In genomic region chr11:117179048-117179999, GRCh38 we compare ENCODE assay signal across 8 cellular contexts. TPM values are rescaled to one million over a fixed set of nuclear protein-coding genes. Genes with fewer than 3 reads are reported as not detected.
DNase-seq lines count a peak whose midpoint lies in the region; ATAC-seq, FAIRE-seq and TF ChIP-seq lines count a peak whose summit lies in the region.

No MANE protein-coding gene starts in this region.

- CTCF ChIA-PET in AG04450 (lab: Charles Lee) = interaction anchor here (0.6 to 6.5 kb wide), 10 partner anchors 10 to 388 kb away, joined by 3 to 70 read pairs (median 8); partner anchors contain the start of gene APOA5

- DNase-seq in AG04450 (ENCODE audit: low read depth, low spot score) = no peak
- DNase-seq in keratinocyte (ENCODE audit: low read depth, low spot score) = no peak
- DNase-seq in stimulated activated CD4-positive, alpha-beta T cell treated with anti-CD3 and anti-CD28 coated beads, Interleukin-2, amount 100 ng/mL, for 24 hours = peak; percentile 56 to 62
- DNase-seq in SW 1271 (lab: John Stamatoyannopoulos, UW) = no peak

- H4K20me1 ChIP-seq in keratinocyte (ENCODE audit: control insufficient read depth, extremely low read depth, insufficient read depth, low read length) = no peaks in the 10 kb centered on the region

- H3K9ac ChIP-seq in keratinocyte (ENCODE audit: control insufficient read depth, extremely low read depth, insufficient read depth, low read length) = peak overlapping the region; percentile 79

- H2AFZ ChIP-seq in keratinocyte (ENCODE audit: control insufficient read depth, low read length) = peak overlapping the region; percentile 75

- no peaks in the 10 kb centered on the region for H3K27me3 ChIP-seq in AG04450 (ENCODE audit: control insufficient read depth, insufficient read depth, low read length)
- no peaks in the 10 kb centered on the region for H3K27me3 ChIP-seq in keratinocyte (ENCODE audit: control insufficient read depth, extremely low read depth, insufficient read depth, low read length)

- POLR2A ChIA-PET in AG04450 (lab: Yijun Ruan, JAX) = interaction anchor here (0.7 to 2.7 kb wide), 8 partner anchors 9 to 350 kb away, joined by 3 to 20 read pairs (median 6); partner anchors contain the start of genes APOC3, PAFAH1B2, PCSK7 and RNF214

- H3K4me3 ChIP-seq in AG04450 (ENCODE audit: low read depth, low read length) = peak overlapping the region; percentile 76
- H3K4me3 ChIP-seq in keratinocyte (ENCODE audit: control insufficient read depth in 2 of 3, extremely low read depth in 1 of 3, insufficient read depth in 2 of 3, low read depth in 1 of 3, low read length in 3 of 3) = peak overlapping the region; percentile 67 to 81 (median 79)

- H3K9me3 ChIP-seq in AG04450 (ENCODE audit: control insufficient read depth, insufficient read depth, low read length) = no peaks in the 10 kb centered on the region; the same call in 1 of the 2 replicates
- no peaks in the 10 kb centered on the region for H3K9me3 ChIP-seq in keratinocyte (ENCODE audit: control insufficient read depth, low read depth, low read length)

- no peaks in the 10 kb centered on the region for H3K27me3 Mint-ChIP-seq in brain

- peaks cover 40% of the 10 kb centered on the region for H3K4me1 Mint-ChIP-seq in brain

- H3K4me2 ChIP-seq in keratinocyte (ENCODE audit: control insufficient read depth, extremely low read depth, insufficient read depth, low read depth, low read length) = peak overlapping the region; percentile 97

- peak overlapping the region; percentile 91 to 97 (median 96) for H3K4me3 Mint-ChIP-seq in brain

- H3K36me3 Mint-ChIP-seq in brain = peaks cover 16% of the 10 kb centered on the region

- peaks cover 19% of the 10 kb centered on the region for H3K4me1 ChIP-seq in keratinocyte (ENCODE audit: control insufficient read depth, extremely low read depth, insufficient read depth, low read length)

- H3K79me2 ChIP-seq in keratinocyte (ENCODE audit: control insufficient read depth, insufficient read depth, low read length) = no peaks in the 10 kb centered on the region

- peak; percentile 49 for FAIRE-seq in keratinocyte (lab: Jason Lieb, UNC)

- ATAC-seq in GM18873 (IDR thresholded peaks at IDR 0.05; ENCODE audit: low FRiP score, unreplicated experiment) (peak; percentile 7), HG03139 (IDR thresholded peaks at IDR 0.05; ENCODE audit: unreplicated experiment) (peak; percentile 26), SK-N-SH treated with all-trans-retinoic acid at 6 μM for 48 hours (peak; percentile 47)

- H3K27ac ChIP-seq in AG04450 (ENCODE audit: low read depth, low read length) (peak overlapping the region; percentile 65), keratinocyte (ENCODE audit: control insufficient read depth, insufficient read depth, low read length) (peak overlapping the region; percentile 49)

- no peaks in the 10 kb centered on the region for H3K9me3 Mint-ChIP-seq in brain

- TF ChIP-seq CTCF in AG04450 (IDR thresholded peaks at IDR 0.05; ENCODE audit: low read depth, low read length) = no peak
- no peak for TF ChIP-seq CTCF in brain (conservative IDR thresholded peaks at IDR 0.05)
- TF ChIP-seq CTCF in keratinocyte (optimal IDR thresholded peaks at IDR 0.05 in 1 of 3, IDR thresholded peaks at IDR 0.05 in 1 of 3, conservative IDR thresholded peaks at IDR 0.05 in 1 of 3; ENCODE audit: extremely low read depth in 1 of 3, insufficient read depth in 2 of 3, low read length in 3 of 3) = no peak

- peak overlapping the region; percentile 91 to 96 (median 92) for H3K27ac Mint-ChIP-seq in brain

- H3K9me1 ChIP-seq in keratinocyte (ENCODE audit: control insufficient read depth, extremely low read depth, insufficient read depth, low read length) = no peaks in the 10 kb centered on the region

- dilution Hi-C loops in keratinocyte (cut with MboI; ENCODE audit: extremely low pct_ligation_motif_present, low sequenced_read_pairs) = no loop called here

- peaks cover 2 to 12% of the 10 kb centered on the region in 2 experiments for H3K36me3 ChIP-seq in keratinocyte (ENCODE audit: control insufficient read depth in 2 of 2, extremely low read depth in 1 of 2, insufficient read depth in 2 of 2, low read length in 2 of 2)

TF ChIP-seq in SK-N-SH treated with all-trans-retinoic acid at 6 μM for 48 hours, 23 proteins besides CTCF, POLR2A, EP300 and RAD21 (continues in another document):
- TF ChIP-seq ZC3H10 (CRISPR knock-in tag; IDR thresholded peaks at IDR 0.05) = no peak
- TF ChIP-seq RARB (CRISPR knock-in tag; IDR thresholded peaks at IDR 0.05) = no peak
- TF ChIP-seq CSDC2 (CRISPR knock-in tag; IDR thresholded peaks at IDR 0.05) = no peak
- TF ChIP-seq CSRNP3 (CRISPR knock-in tag; IDR thresholded peaks at IDR 0.05) = no peak

RNA-seq across cellular contexts. Expression of gene SIDT2, which starts 0.8 kb away (rescaled TPM):
- 32.5 and 45.0 TPM in 2 replicates for polyA plus RNA-seq in AG04450 (2011; rRNA removed)
- polyA minus RNA-seq in AG04450 (2011; rRNA and poly(A)+ RNA removed) = 59.4 and 84.3 TPM in 2 replicates
- 22.4 TPM for polyA plus RNA-seq in brain (ENCODE audit: insufficient read depth, low read depth, low replicate concordance)
- 9.8 to 14.3 TPM (median 12.6 TPM) in 3 replicates for polyA plus RNA-seq in keratinocyte
- 24.4 TPM for polyA plus RNA-seq in keratinocyte (2011; ENCODE audit: low read depth)
- 11.1 and 11.9 TPM in 2 replicates for polyA plus RNA-seq in keratinocyte (2011; cell fraction: cytosol; rRNA removed)
- 53.7 and 63.4 TPM in 2 replicates for polyA plus RNA-seq in keratinocyte (2011; cell fraction: nucleus; rRNA removed)
- polyA plus RNA-seq in keratinocyte (2012; ENCODE audit: low replicate concordance) = 11.4 and 17.9 TPM in 2 replicates
- polyA minus RNA-seq in keratinocyte = 34.9 to 72.0 TPM (median 34.9 TPM) in 3 replicates
- 13.2 TPM for polyA minus RNA-seq in keratinocyte (2011; cell fraction: cytosol; rRNA and poly(A)+ RNA removed)
- polyA minus RNA-seq in keratinocyte (2011; cell fraction: nucleus; rRNA and poly(A)+ RNA removed) = 39.6 and 59.0 TPM in 2 replicates

RNA-seq across cellular contexts. Expression of gene TAGLN, which starts 19.8 kb away (rescaled TPM):
- polyA plus RNA-seq in AG04450 (2011; rRNA removed) (3,100 and 3,444 TPM in 2 replicates), brain (ENCODE audit: insufficient read depth, low read depth, low replicate concordance) (122 TPM), keratinocyte (20.5 to 85.4 TPM (median 26.6 TPM) in 3 replicates)
- 838 and 956 TPM in 2 replicates for polyA minus RNA-seq in AG04450 (2011; rRNA and poly(A)+ RNA removed)
- polyA plus RNA-seq in keratinocyte (2011; ENCODE audit: low read depth) = 72.5 TPM
- polyA plus RNA-seq in keratinocyte (2011; cell fraction: cytosol; rRNA removed) = 56.0 and 112 TPM in 2 replicates
- 50.5 and 81.3 TPM in 2 replicates for polyA plus RNA-seq in keratinocyte (2011; cell fraction: nucleus; rRNA removed)
- 14.5 and 64.7 TPM in 2 replicates for polyA plus RNA-seq in keratinocyte (2012; ENCODE audit: low replicate concordance)
- 4.3 to 37.9 TPM (median 8.0 TPM) in 3 replicates for polyA minus RNA-seq in keratinocyte
- polyA minus RNA-seq in keratinocyte (2011; cell fraction: cytosol; rRNA and poly(A)+ RNA removed) = 25.7 TPM
- polyA minus RNA-seq in keratinocyte (2011; cell fraction: nucleus; rRNA and poly(A)+ RNA removed) = 18.9 and 34.0 TPM in 2 replicates

RNA-seq across cellular contexts. Expression of gene PAFAH1B2, which starts 35.2 kb away (rescaled TPM):
- polyA plus RNA-seq in AG04450 (2011; rRNA removed) (46.1 and 48.8 TPM in 2 replicates), brain (ENCODE audit: insufficient read depth, low read depth, low replicate concordance) (40.4 TPM), keratinocyte (66.0 to 101 TPM (median 76.4 TPM) in 3 replicates)
- 171 and 207 TPM in 2 replicates for polyA minus RNA-seq in AG04450 (2011; rRNA and poly(A)+ RNA removed)
- polyA plus RNA-seq in keratinocyte (2011; ENCODE audit: low read depth) = 132 TPM
- 58.2 and 76.3 TPM in 2 replicates for polyA plus RNA-seq in keratinocyte (2011; cell fraction: cytosol; rRNA removed)
- 73.7 TPM in 2 replicates for polyA plus RNA-seq in keratinocyte (2011; cell fraction: nucleus; rRNA removed)
- 35.5 and 72.5 TPM in 2 replicates for polyA plus RNA-seq in keratinocyte (2012; ENCODE audit: low replicate concordance)
- polyA minus RNA-seq in keratinocyte = 135 to 219 TPM (median 218 TPM) in 3 replicates
- polyA minus RNA-seq in keratinocyte (2011; cell fraction: cytosol; rRNA and poly(A)+ RNA removed) = 116 TPM
- 54.7 and 105 TPM in 2 replicates for polyA minus RNA-seq in keratinocyte (2011; cell fraction: nucleus; rRNA and poly(A)+ RNA removed)

RNA-seq across cellular contexts. Expression of gene PCSK7, which starts 52.5 kb away (rescaled TPM):
- polyA plus RNA-seq in AG04450 (2011; rRNA removed) = 23.5 and 26.9 TPM in 2 replicates
- polyA minus RNA-seq in AG04450 (2011; rRNA and poly(A)+ RNA removed) = 35.1 and 40.0 TPM in 2 replicates
- 20.5 TPM for polyA plus RNA-seq in brain (ENCODE audit: insufficient read depth, low read depth, low replicate concordance)
- 32.9 to 48.6 TPM (median 35.4 TPM) in 3 replicates for polyA plus RNA-seq in keratinocyte
- polyA plus RNA-seq in keratinocyte (2011; ENCODE audit: low read depth) = 15.4 TPM
- polyA plus RNA-seq in keratinocyte (2011; cell fraction: cytosol; rRNA removed) = 21.9 and 32.8 TPM in 2 replicates
- polyA plus RNA-seq in keratinocyte (2011; cell fraction: nucleus; rRNA removed) = 113 and 135 TPM in 2 replicates
- 23.6 and 36.6 TPM in 2 replicates for polyA plus RNA-seq in keratinocyte (2012; ENCODE audit: low replicate concordance)
- polyA minus RNA-seq in keratinocyte = 54.1 to 67.0 TPM (median 58.0 TPM) in 3 replicates
- 55.1 TPM for polyA minus RNA-seq in keratinocyte (2011; cell fraction: cytosol; rRNA and poly(A)+ RNA removed)
- polyA minus RNA-seq in keratinocyte (2011; cell fraction: nucleus; rRNA and poly(A)+ RNA removed) = 59.5 and 89.2 TPM in 2 replicates

RNA-seq across cellular contexts. Expression of gene RNF214, which starts 53.1 kb away (rescaled TPM):
- polyA plus RNA-seq in AG04450 (2011; rRNA removed) = 15.1 and 15.2 TPM in 2 replicates
- 42.4 and 52.5 TPM in 2 replicates for polyA minus RNA-seq in AG04450 (2011; rRNA and poly(A)+ RNA removed)
- 20.7 TPM for polyA plus RNA-seq in brain (ENCODE audit: insufficient read depth, low read depth, low replicate concordance)
- 8.1 to 11.8 TPM (median 11.3 TPM) in 3 replicates for polyA plus RNA-seq in keratinocyte
- polyA plus RNA-seq in keratinocyte (2011; ENCODE audit: low read depth) = 25.3 TPM
- 10.0 and 10.2 TPM in 2 replicates for polyA plus RNA-seq in keratinocyte (2011; cell fraction: cytosol; rRNA removed)
- 16.0 and 16.9 TPM in 2 replicates for polyA plus RNA-seq in keratinocyte (2011; cell fraction: nucleus; rRNA removed)
- 8.7 and 8.8 TPM in 2 replicates for polyA plus RNA-seq in keratinocyte (2012; ENCODE audit: low replicate concordance)
- 19.0 to 33.1 TPM (median 21.6 TPM) in 3 replicates for polyA minus RNA-seq in keratinocyte
- polyA minus RNA-seq in keratinocyte (2011; cell fraction: cytosol; rRNA and poly(A)+ RNA removed) = 9.0 TPM
- 11.7 and 14.7 TPM in 2 replicates for polyA minus RNA-seq in keratinocyte (2011; cell fraction: nucleus; rRNA and poly(A)+ RNA removed)

Comparison
In these comparisons a context has a peak if more than half of its experiments do, and no peak if none do; other contexts are left out.
1. DNase-seq: peak in stimulated activated CD4-positive, alpha-beta T cell treated with anti-CD3 and anti-CD28 coated beads, Interleukin-2, amount 100 ng/mL, for 24 hours (2 of 2); none in AG04450 (single experiment), keratinocyte (single experiment) and SW 1271 (0 of 2).
2. RNA of gene TAGLN, which starts 19.8 kb away (polyA plus RNA-seq): 3,100 to 3,444 TPM in AG04450; 122 TPM in brain (single experiment) and 14.5 to 112 TPM in keratinocyte; every median in the first group is over 10 times any median in the second.
3. Peak in every context shown above with its lines, with median percentiles within 50 percentile points of each other: ATAC-seq.